Comparison of ENCODE assay signal across 11 cellular contexts in genomic region chr2:132669854-132670103, GRCh38. TPM values are rescaled to one million over a fixed set of nuclear protein-coding genes. Genes with fewer than 3 reads are reported as not detected.
DNase-seq lines count a peak whose midpoint lies in the region; ATAC-seq and TF ChIP-seq lines count a peak whose summit lies in the region.
"Had no signal": no experiment of that assay in that cellular context is flagged by ENCODE, and none has a peak within 500 bp of the region (broad histone marks: within the 10 kb centered on the region; RNA-seq: fewer than 3 reads in every experiment).

No MANE protein-coding gene starts in this region.

- H3K79me2 ChIP-seq in fibroblast of lung (ENCODE audit: control insufficient read depth, insufficient read depth, low read length), result no peaks in the 10 kb centered on the region

- H3K27me3 ChIP-seq in fibroblast of lung (ENCODE audit: control insufficient read depth, insufficient read depth, low read length), result no peaks in the 10 kb centered on the region
- H3K27me3 ChIP-seq in neuron (ENCODE audit: insufficient read depth, low read length), result no peaks in the 10 kb centered on the region

- H3K4me2 ChIP-seq in fibroblast of lung (ENCODE audit: extremely low read depth, insufficient read depth, low read length), result peak overlapping the region; percentile 82

- peak overlapping the region; percentile 16 for H3K9ac ChIP-seq in fibroblast of lung (ENCODE audit: insufficient read depth, low read length)

- ATAC-seq in GM21619 (IDR thresholded peaks at IDR 0.05; ENCODE audit: unreplicated experiment), result no peak
- no peak for ATAC-seq in HG03196 (IDR thresholded peaks at IDR 0.05; ENCODE audit: unreplicated experiment)
- ATAC-seq: stimulated activated effector memory CD8-positive, alpha-beta T cell treated with anti-CD3 and anti-CD28 coated beads, Interleukin-12 subunit alpha, Interleukin-12 subunit beta, amount 100 ng/mL, for 72 hours had no signal

- H3K4me3 ChIP-seq in fibroblast of lung (replicated peaks in 1 of 4; ENCODE audit: control extremely low read depth in 1 of 4, insufficient read depth in 1 of 4, low read depth in 3 of 4, low read length in 4 of 4) (peak overlapping the region; percentile 32 to 56 (median 47)), neuron (ENCODE audit: low read length) (peak overlapping the region; percentile 57)

- H3K4me1 ChIP-seq in fibroblast of lung (ENCODE audit: control insufficient read depth, extremely low read depth, insufficient read depth, low read length) (peaks cover 7% of the 10 kb centered on the region), neuron (ENCODE audit: insufficient read depth, low read length) (peaks cover 40% of the 10 kb centered on the region)

- H3K36me3 ChIP-seq in fibroblast of lung (ENCODE audit: control insufficient read depth, insufficient read depth, low read length) (no peaks in the 10 kb centered on the region), neuron (ENCODE audit: insufficient read depth, low read length) (peaks cover 4% of the 10 kb centered on the region)

- H3K9me3 ChIP-seq in fibroblast of lung (ENCODE audit: control insufficient read depth, insufficient read depth, low read depth, low read length), result no peaks in the 10 kb centered on the region
- no peaks in the 10 kb centered on the region for H3K9me3 ChIP-seq in neuron (ENCODE audit: low read length)

- H2AFZ ChIP-seq in fibroblast of lung (ENCODE audit: low read length) (no peak overlapping the region), neuron (ENCODE audit: low read depth, low read length) (peak overlapping the region; percentile 32)

- TF ChIP-seq CTCF in fibroblast of lung (conservative IDR thresholded peaks at IDR 0.05 in 1 of 2, IDR thresholded peaks at IDR 0.05 in 1 of 2; ENCODE audit: low read depth in 1 of 2, low read length in 2 of 2), result no peak

- no peak overlapping the region for H3K27ac ChIP-seq in fibroblast of lung (ENCODE audit: insufficient read depth, low read length)

- DNase-seq in COLO668 (lab: John Stamatoyannopoulos, UW; ENCODE audit: unreplicated experiment) (peak; percentile 74), NCI-H774 (lab: John Stamatoyannopoulos, UW) (peak; percentile 63), fibroblast of lung (ENCODE audit: low read depth in 2 of 2) (no peak), NCI-H524 treated with DMSO at 0.1 percent for 48 hours (lab: John Stamatoyannopoulos, UW) (no peak), putamen (ENCODE audit: low spot score) (no peak)
- DNase-seq: activated CD4-positive, alpha-beta T cell treated with anti-CD3 and anti-CD28 coated beads for 4 hours; KBM-7 had no signal

- H4K20me1 ChIP-seq in fibroblast of lung (ENCODE audit: control insufficient read depth, extremely low read depth, insufficient read depth, low read length), result no peaks in the 10 kb centered on the region

RNA-seq across cellular contexts. Expression of gene LYPD1, which starts 0.2 kb away (rescaled TPM):
- total RNA-seq in fibroblast of lung, result 0.17 and 0.26 TPM in 2 replicates
- polyA plus RNA-seq in fibroblast of lung, result 4.3 and 4.8 TPM in 2 replicates
- polyA plus RNA-seq in fibroblast of lung (2012), result 4.3 and 5.9 TPM in 2 replicates
- 7.0 and 7.2 TPM in 2 replicates for polyA minus RNA-seq in fibroblast of lung (ENCODE audit: low replicate concordance)

Comparison
In these comparisons a context has a peak if more than half of its experiments do, and no peak if none do; other contexts are left out.
1. DNase-seq: peak in COLO668 (single experiment) and NCI-H774 (single experiment); none in fibroblast of lung (0 of 2), NCI-H524 treated with DMSO at 0.1 percent for 48 hours (single experiment) and putamen (single experiment).